8 cellular contexts compared by ENCODE assay signal in the genomic region with DNA sequence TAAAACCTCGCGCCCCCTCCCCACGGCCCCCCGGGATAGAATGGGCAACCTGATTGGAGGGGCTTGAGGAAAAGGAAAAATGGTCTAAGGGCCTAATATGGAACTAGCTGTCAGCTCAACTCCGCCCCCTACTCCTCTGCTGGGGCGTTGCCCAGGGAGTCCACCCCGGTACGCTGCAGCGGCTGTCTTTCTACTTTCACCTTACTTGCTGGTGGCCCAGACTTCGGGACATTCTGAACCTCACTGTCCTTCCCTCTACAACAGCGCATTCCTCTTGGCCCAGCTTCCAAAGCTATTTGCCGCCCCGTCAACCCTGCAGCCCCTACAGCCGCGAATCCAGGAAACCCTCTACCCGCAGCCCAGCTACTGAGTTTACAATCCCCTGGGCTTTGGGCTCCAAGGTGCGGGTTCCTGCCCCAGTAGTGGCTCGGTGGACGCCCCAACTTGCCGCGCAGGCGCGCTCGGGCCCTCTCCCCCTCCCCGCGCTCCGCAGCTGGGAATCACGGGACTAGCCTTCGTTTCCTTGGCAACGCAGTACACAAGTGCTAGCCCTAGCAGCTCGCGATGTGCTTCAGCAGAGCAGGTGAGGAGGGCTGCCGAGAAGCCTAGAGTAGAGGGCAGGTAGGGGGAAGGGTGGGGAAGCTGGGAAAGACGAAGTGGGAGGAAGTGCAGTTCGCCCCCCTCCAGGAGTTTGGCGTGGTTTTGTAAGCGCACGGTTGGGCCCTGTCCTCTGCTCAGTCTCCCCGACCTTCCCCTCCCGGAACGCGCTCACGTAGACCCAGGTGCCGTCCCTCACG. TPM values are rescaled to one million over a fixed set of nuclear protein-coding genes. Genes with fewer than 3 reads are reported as not detected.
DNase-seq lines count a peak whose midpoint lies in the region; ATAC-seq, FAIRE-seq and TF ChIP-seq lines count a peak whose summit lies in the region.

No MANE protein-coding gene starts in this region.

- H3K4me2 ChIP-seq in A549, result peak overlapping the region; percentile 86

- H3K4me1 ChIP-seq in A549, result no peaks in the 10 kb centered on the region
- H3K4me1 ChIP-seq in kidney (ENCODE audit: control insufficient read depth in 1 of 2, insufficient read depth in 1 of 2, low read depth in 1 of 2, low read length in 2 of 2), result no peaks in the 10 kb centered on the region

- no peak for TF ChIP-seq CTCF in A549 (IDR thresholded peaks at IDR 0.05)
- no peak for TF ChIP-seq CTCF in kidney (IDR thresholded peaks at IDR 0.05; ENCODE audit: borderline replicate concordance, extremely low read depth, insufficient read depth)

- CTCF ChIA-PET in A549 (lab: Yijun Ruan, JAX), result interaction anchor here (1.0 to 1.8 kb wide), 3 partner anchors 17 to 126 kb away, joined by 3 to 4 read pairs (median 4); no protein-coding TSS in a partner anchor

- peaks cover 21% of the 10 kb centered on the region for H3K4me1 Mint-ChIP-seq in central memory CD8-positive, alpha-beta T cell

- no peak for TF ChIP-seq RAD21 in A549 (conservative IDR thresholded peaks at IDR 0.05 in 1 of 2, IDR thresholded peaks at IDR 0.05 in 1 of 2)

- ATAC-seq in A549 (peak; percentile 95 to 96), GM18858 (IDR thresholded peaks at IDR 0.05; ENCODE audit: unreplicated experiment) (peak; percentile 82), HG03097 (IDR thresholded peaks at IDR 0.05; ENCODE audit: low FRiP score, unreplicated experiment) (peak; percentile 67)
- ATAC-seq in central memory CD8-positive, alpha-beta T cell (replicated peaks; ENCODE audit: extremely low read depth, poor library complexity, severe bottlenecking), result peak; percentile 90

- H3K27ac Mint-ChIP-seq in central memory CD8-positive, alpha-beta T cell (ENCODE audit: low read depth), result peak overlapping the region; percentile 78

- no peaks in the 10 kb centered on the region for H3K36me3 ChIP-seq in kidney (ENCODE audit: control insufficient read depth in 1 of 2, insufficient read depth in 2 of 2, low read length in 2 of 2)

- peak overlapping the region; percentile 43 to 72 for H3K9ac ChIP-seq in kidney (ENCODE audit: low read length in 2 of 2)

- FAIRE-seq in A549 (lab: Jason Lieb, UNC) (no peak), kidney (lab: Jason Lieb, UNC) (no peak)

- H3K27ac ChIP-seq in A549, result peak overlapping the region; percentile 69 to 85; a peak in 5 of 6 replicates
- H3K27ac ChIP-seq in kidney (ENCODE audit: low read depth in 2 of 2, low read length in 2 of 2), result peak overlapping the region; percentile 57 to 84

- DNase-seq in A549 (ENCODE audit: low read depth in 1 of 2, low spot score in 1 of 2), result peak; percentile 56 to 64
- peak; percentile 91 for DNase-seq in NCI-H2171 treated with DMSO at 0.1 percent for 48 hours (lab: John Stamatoyannopoulos, UW)
- peak; percentile 21 to 66 (median 56) for DNase-seq in activated CD4-positive, CD25-positive, alpha-beta regulatory T cell (lab: John Stamatoyannopoulos, UW)
- peak; percentile 69 to 81 for DNase-seq in central memory CD8-positive, alpha-beta T cell (ENCODE audit: low spot score in 2 of 2)
- peak; percentile 96 for DNase-seq in kidney
- peak; percentile 62 to 72 (median 72) for DNase-seq in stimulated activated CD4-positive, alpha-beta T cell treated with anti-CD3 and anti-CD28 coated beads, Interleukin-12 subunit alpha, Interleukin-12 subunit beta, amount 100 ng/mL, for 48 hours (ENCODE audit: low read depth in 2 of 3, low spot score in 1 of 3)

- H3K4me3 Mint-ChIP-seq in central memory CD8-positive, alpha-beta T cell, result peak overlapping the region; percentile 82

- TF ChIP-seq POLR2A in A549 (IDR thresholded peaks at IDR 0.05; ENCODE audit: low read length), result no peak

- no peaks in the 10 kb centered on the region for H3K27me3 Mint-ChIP-seq in central memory CD8-positive, alpha-beta T cell

- POLR2A ChIA-PET in A549 (lab: Yijun Ruan, JAX), result interaction anchor here (1.2 kb wide), 1 partner anchor 207 kb away, joined by 3 read pairs; a partner anchor contains a TSS

- no peak for TF ChIP-seq EP300 in A549 (IDR thresholded peaks at IDR 0.05)

- H3K4me3 ChIP-seq in A549 (peak overlapping the region; percentile 52), kidney (ENCODE audit: low read length in 2 of 2) (peak overlapping the region; percentile 80 to 85)

- H3K9me3 ChIP-seq in A549 (no peaks in the 10 kb centered on the region), kidney (ENCODE audit: control insufficient read depth in 1 of 2, low read length in 2 of 2) (no peaks in the 10 kb centered on the region)

- intact Hi-C loops in kidney (cut with DNase I), result no loop called here

- H3K9me3 Mint-ChIP-seq in central memory CD8-positive, alpha-beta T cell, result no peaks in the 10 kb centered on the region

- peaks cover 2% of the 10 kb centered on the region for H3K36me3 Mint-ChIP-seq in central memory CD8-positive, alpha-beta T cell (ENCODE audit: insufficient read depth)

- 32% methylated on average over 27 of the region's 45 CpGs for WGBS in A549 (ENCODE audit: missing lambda C conversion rate)

TF ChIP-seq in A549, 52 proteins besides CTCF, POLR2A, EP300 and RAD21:
- TF ChIP-seq BHLHE40 (IDR thresholded peaks at IDR 0.05; ENCODE audit: low read depth, low read length) (0 out of 2 replicates have a peak, but pooled peaks have one; percentile 24), TP53 (CRISPR knock-in tag; IDR thresholded peaks at IDR 0.05) (no peak)

RNA-seq across cellular contexts. Expression of a gene that starts 55.6 kb away (rescaled TPM):
- polyA plus RNA-seq in A549 (2011; rRNA removed) (not detected in 2 replicates), A549 (2017; fragmentation: RNase III; extraction: RNeasy Plus Mini Kit Qiagen cat#74134 plus additional on column Dnase treatment) (not detected in 3 replicates), kidney (ENCODE audit: insufficient read depth, low read depth, low replicate concordance) (0.52 TPM)
- polyA plus RNA-seq in A549 (2012; cell fraction: cytosol; rRNA removed), result not detected in 2 replicates
- polyA plus RNA-seq in A549 (2012; cell fraction: nucleus; rRNA removed), result not detected in 2 replicates
- polyA minus RNA-seq in A549 (2011; rRNA and poly(A)+ RNA removed), result not detected in 2 replicates
- not detected for total RNA-seq in kidney

Comparison
In these comparisons a context has a peak if more than half of its experiments do, and no peak if none do; other contexts are left out.
1. Peak in every context shown above with its lines: DNase-seq, ATAC-seq, H3K4me3 ChIP-seq and H3K27ac ChIP-seq.